1 cellular context compared by ENCODE assay signal in genomic region chr9:129413537-129414376, GRCh38.
TF ChIP-seq lines count a peak whose summit lies in the region.

No MANE protein-coding gene starts in this region.

TF ChIP-seq in SK-N-SH, 30 proteins besides CTCF, POLR2A, EP300 and RAD21 (continued from another document):
- TF ChIP-seq, protein P1, sequence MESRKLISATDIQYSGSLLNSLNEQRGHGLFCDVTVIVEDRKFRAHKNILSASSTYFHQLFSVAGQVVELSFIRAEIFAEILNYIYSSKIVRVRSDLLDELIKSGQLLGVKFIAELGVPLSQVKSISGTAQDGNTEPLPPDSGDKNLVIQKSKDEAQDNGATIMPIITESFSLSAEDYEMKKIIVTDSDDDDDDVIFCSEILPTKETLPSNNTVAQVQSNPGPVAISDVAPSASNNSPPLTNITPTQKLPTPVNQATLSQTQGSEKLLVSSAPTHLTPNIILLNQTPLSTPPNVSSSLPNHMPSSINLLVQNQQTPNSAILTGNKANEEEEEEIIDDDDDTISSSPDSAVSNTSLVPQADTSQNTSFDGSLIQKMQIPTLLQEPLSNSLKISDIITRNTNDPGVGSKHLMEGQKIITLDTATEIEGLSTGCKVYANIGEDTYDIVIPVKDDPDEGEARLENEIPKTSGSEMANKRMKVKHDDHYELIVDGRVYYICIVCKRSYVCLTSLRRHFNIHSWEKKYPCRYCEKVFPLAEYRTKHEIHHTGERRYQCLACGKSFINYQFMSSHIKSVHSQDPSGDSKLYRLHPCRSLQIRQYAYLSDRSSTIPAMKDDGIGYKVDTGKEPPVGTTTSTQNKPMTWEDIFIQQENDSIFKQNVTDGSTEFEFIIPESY (IDR thresholded peaks at IDR 0.05; ENCODE audit: borderline replicate concordance, low read depth): no peak
- peak; percentile 56 for TF ChIP-seq POLR2AphosphoS5 (IDR thresholded peaks at IDR 0.05; ENCODE audit: low read depth, low read length)
- TF ChIP-seq, protein P2, sequence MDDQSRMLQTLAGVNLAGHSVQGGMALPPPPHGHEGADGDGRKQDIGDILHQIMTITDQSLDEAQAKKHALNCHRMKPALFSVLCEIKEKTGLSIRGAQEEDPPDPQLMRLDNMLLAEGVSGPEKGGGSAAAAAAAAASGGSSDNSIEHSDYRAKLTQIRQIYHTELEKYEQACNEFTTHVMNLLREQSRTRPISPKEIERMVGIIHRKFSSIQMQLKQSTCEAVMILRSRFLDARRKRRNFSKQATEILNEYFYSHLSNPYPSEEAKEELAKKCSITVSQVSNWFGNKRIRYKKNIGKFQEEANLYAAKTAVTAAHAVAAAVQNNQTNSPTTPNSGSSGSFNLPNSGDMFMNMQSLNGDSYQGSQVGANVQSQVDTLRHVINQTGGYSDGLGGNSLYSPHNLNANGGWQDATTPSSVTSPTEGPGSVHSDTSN (IDR thresholded peaks at IDR 0.05): no peak
- TF ChIP-seq USF1 (IDR thresholded peaks at IDR 0.05; ENCODE audit: borderline replicate concordance, low read depth): peak; percentile 67
- no peak for TF ChIP-seq GATA2 (CRISPR knock-in tag; IDR thresholded peaks at IDR 0.05)
- no peak for TF ChIP-seq FOXJ3 (CRISPR knock-in tag; IDR thresholded peaks at IDR 0.05)
- TF ChIP-seq MAX (IDR thresholded peaks at IDR 0.05; ENCODE audit: low read depth): peak; percentile 38; the same call in 1 of the 2 replicates
